Comparison of ENCODE assay signal across 1 cellular context in the genomic region with DNA sequence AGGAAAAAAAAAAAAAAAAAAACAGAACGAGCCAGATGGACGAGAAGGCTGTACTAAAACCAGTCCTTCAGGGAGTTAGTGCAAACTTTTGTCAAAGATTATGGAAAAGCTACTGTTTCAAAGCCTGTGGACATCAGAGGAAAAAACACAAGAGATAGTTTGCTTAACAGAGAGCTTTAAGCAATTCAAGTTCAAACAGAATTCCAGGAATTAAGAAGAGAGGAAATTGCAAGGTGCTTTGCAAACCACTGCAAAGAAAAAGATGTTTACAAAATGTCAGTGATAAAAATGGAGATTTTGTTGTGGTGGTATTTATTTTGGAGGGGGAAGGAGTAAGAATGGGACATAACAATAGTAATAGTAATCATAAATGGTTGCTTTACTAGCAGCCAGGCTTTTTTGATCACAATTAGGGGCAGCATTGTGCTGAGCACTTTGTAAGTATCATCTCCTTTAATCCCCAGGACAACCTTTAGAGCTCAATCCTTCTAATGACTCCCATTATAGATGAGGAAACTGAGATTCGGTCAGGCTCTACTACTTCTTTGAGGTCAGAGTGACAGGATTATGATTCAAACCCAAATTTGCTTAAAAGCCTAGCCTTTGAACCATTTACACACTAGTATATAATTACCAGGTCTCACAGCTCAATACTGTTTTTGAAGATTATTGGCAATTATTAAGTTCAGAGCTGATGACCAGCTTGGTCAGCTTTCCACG.
TF ChIP-seq lines count a peak whose summit lies in the region.

No MANE protein-coding gene starts in this region.

TF ChIP-seq in HepG2, 621 proteins besides CTCF, POLR2A, EP300 and RAD21 (continued from another document and continues in another):
- TF ChIP-seq, protein P1, sequence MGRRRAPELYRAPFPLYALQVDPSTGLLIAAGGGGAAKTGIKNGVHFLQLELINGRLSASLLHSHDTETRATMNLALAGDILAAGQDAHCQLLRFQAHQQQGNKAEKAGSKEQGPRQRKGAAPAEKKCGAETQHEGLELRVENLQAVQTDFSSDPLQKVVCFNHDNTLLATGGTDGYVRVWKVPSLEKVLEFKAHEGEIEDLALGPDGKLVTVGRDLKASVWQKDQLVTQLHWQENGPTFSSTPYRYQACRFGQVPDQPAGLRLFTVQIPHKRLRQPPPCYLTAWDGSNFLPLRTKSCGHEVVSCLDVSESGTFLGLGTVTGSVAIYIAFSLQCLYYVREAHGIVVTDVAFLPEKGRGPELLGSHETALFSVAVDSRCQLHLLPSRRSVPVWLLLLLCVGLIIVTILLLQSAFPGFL (CRISPR knock-in tag; IDR thresholded peaks at IDR 0.05) = no peak
- TF ChIP-seq MATR3 (CRISPR knock-in tag; IDR thresholded peaks at IDR 0.05) (no peak), NCOR1 (IDR thresholded peaks at IDR 0.05; ENCODE audit: borderline replicate concordance, low read length) (no peak), SKI (IDR thresholded peaks at IDR 0.05; ENCODE audit: partially characterized antibody) (no peak), ZNF776 (CRISPR knock-in tag; IDR thresholded peaks at IDR 0.05) (no peak), ZNF224 (CRISPR knock-in tag; IDR thresholded peaks at IDR 0.05) (no peak), ZNF792 (CRISPR knock-in tag; IDR thresholded peaks at IDR 0.05) (no peak), RARA (CRISPR knock-in tag; IDR thresholded peaks at IDR 0.05) (0 out of 2 replicates have a peak, but pooled peaks have one; percentile 11), GATAD1 (CRISPR knock-in tag; IDR thresholded peaks at IDR 0.05) (no peak), ISL2 (CRISPR knock-in tag; IDR thresholded peaks at IDR 0.05) (peak; percentile 79), BCL6 (CRISPR knock-in tag; IDR thresholded peaks at IDR 0.05) (peak; percentile 96), MIER2 (CRISPR knock-in tag; IDR thresholded peaks at IDR 0.05) (no peak), HNRNPK (IDR thresholded peaks at IDR 0.05; ENCODE audit: low read depth, low read length, poor library complexity, severe bottlenecking) (no peak), HNF4A (CRISPR knock-in tag; IDR thresholded peaks at IDR 0.05) (peak; percentile 15; the same call in 1 of the 2 replicates), FIP1L1 (IDR thresholded peaks at IDR 0.05; ENCODE audit: borderline replicate concordance, insufficient read depth, low read depth, low read length) (no peak), DPF2 (CRISPR knock-in tag; IDR thresholded peaks at IDR 0.05; ENCODE audit: borderline replicate concordance, low read depth) (no peak), SOX13 (IDR thresholded peaks at IDR 0.05) (no peak), SOX13 (CRISPR knock-in tag; conservative IDR thresholded peaks at IDR 0.05 in 1 of 2, IDR thresholded peaks at IDR 0.05 in 1 of 2) (peak in 1 of 2 experiments; percentile 84; a peak in 2 of 4 replicates), CEBPB (IDR thresholded peaks at IDR 0.05; ENCODE audit: borderline replicate concordance, low read depth, low read length) (no peak), NR2F6 (IDR thresholded peaks at IDR 0.05) (no peak), NR2F6 (CRISPR knock-in tag; IDR thresholded peaks at IDR 0.05) (0 out of 2 replicates have a peak, but pooled peaks have one; percentile 10), HNF4G (IDR thresholded peaks at IDR 0.05; ENCODE audit: borderline replicate concordance, low read depth, low read length) (peak; percentile 7; the same call in 1 of the 2 replicates), HNF4G (CRISPR knock-in tag; IDR thresholded peaks at IDR 0.05; ENCODE audit: borderline replicate concordance, low read depth) (no peak)
- TF ChIP-seq, protein P2, sequence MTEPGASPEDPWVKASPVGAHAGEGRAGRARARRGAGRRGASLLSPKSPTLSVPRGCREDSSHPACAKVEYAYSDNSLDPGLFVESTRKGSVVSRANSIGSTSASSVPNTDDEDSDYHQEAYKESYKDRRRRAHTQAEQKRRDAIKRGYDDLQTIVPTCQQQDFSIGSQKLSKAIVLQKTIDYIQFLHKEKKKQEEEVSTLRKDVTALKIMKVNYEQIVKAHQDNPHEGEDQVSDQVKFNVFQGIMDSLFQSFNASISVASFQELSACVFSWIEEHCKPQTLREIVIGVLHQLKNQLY (CRISPR knock-in tag; IDR thresholded peaks at IDR 0.05) = no peak
- TF ChIP-seq, protein P3, sequence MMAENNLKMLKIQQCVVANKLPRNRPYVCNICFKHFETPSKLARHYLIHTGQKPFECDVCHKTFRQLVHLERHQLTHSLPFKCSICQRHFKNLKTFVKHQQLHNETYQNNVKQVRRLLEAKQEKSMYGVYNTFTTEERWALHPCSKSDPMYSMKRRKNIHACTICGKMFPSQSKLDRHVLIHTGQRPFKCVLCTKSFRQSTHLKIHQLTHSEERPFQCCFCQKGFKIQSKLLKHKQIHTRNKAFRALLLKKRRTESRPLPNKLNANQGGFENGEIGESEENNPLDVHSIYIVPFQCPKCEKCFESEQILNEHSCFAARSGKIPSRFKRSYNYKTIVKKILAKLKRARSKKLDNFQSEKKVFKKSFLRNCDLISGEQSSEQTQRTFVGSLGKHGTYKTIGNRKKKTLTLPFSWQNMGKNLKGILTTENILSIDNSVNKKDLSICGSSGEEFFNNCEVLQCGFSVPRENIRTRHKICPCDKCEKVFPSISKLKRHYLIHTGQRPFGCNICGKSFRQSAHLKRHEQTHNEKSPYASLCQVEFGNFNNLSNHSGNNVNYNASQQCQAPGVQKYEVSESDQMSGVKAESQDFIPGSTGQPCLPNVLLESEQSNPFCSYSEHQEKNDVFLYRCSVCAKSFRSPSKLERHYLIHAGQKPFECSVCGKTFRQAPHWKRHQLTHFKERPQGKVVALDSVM (CRISPR knock-in tag; IDR thresholded peaks at IDR 0.05) = no peak
- TF ChIP-seq, protein P4, sequence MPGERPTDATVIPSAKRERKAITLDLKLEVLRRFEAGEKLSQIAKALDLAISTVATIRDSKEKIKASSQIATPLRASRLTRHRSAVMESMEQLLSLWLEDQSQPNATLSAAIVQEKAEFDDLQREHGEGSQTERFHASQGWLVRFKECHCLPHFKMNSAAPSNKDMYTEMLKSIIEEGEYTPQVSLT (CRISPR knock-in tag; IDR thresholded peaks at IDR 0.05; ENCODE audit: borderline replicate concordance, low read depth) = no peak
- TF ChIP-seq, protein P5, sequence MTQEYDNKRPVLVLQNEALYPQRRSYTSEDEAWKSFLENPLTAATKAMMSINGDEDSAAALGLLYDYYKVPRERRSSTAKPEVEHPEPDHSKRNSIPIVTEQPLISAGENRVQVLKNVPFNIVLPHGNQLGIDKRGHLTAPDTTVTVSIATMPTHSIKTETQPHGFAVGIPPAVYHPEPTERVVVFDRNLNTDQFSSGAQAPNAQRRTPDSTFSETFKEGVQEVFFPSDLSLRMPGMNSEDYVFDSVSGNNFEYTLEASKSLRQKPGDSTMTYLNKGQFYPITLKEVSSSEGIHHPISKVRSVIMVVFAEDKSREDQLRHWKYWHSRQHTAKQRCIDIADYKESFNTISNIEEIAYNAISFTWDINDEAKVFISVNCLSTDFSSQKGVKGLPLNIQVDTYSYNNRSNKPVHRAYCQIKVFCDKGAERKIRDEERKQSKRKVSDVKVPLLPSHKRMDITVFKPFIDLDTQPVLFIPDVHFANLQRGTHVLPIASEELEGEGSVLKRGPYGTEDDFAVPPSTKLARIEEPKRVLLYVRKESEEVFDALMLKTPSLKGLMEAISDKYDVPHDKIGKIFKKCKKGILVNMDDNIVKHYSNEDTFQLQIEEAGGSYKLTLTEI (CRISPR knock-in tag; conservative IDR thresholded peaks at IDR 0.05) = no peak
- TF ChIP-seq, protein P6, sequence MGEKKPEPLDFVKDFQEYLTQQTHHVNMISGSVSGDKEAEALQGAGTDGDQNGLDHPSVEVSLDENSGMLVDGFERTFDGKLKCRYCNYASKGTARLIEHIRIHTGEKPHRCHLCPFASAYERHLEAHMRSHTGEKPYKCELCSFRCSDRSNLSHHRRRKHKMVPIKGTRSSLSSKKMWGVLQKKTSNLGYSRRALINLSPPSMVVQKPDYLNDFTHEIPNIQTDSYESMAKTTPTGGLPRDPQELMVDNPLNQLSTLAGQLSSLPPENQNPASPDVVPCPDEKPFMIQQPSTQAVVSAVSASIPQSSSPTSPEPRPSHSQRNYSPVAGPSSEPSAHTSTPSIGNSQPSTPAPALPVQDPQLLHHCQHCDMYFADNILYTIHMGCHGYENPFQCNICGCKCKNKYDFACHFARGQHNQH (CRISPR knock-in tag; IDR thresholded peaks at IDR 0.05) = no peak
- TF ChIP-seq, protein P7, sequence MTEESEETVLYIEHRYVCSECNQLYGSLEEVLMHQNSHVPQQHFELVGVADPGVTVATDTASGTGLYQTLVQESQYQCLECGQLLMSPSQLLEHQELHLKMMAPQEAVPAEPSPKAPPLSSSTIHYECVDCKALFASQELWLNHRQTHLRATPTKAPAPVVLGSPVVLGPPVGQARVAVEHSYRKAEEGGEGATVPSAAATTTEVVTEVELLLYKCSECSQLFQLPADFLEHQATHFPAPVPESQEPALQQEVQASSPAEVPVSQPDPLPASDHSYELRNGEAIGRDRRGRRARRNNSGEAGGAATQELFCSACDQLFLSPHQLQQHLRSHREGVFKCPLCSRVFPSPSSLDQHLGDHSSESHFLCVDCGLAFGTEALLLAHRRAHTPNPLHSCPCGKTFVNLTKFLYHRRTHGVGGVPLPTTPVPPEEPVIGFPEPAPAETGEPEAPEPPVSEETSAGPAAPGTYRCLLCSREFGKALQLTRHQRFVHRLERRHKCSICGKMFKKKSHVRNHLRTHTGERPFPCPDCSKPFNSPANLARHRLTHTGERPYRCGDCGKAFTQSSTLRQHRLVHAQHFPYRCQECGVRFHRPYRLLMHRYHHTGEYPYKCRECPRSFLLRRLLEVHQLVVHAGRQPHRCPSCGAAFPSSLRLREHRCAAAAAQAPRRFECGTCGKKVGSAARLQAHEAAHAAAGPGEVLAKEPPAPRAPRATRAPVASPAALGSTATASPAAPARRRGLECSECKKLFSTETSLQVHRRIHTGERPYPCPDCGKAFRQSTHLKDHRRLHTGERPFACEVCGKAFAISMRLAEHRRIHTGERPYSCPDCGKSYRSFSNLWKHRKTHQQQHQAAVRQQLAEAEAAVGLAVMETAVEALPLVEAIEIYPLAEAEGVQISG (CRISPR knock-in tag; IDR thresholded peaks at IDR 0.05) = no peak
- TF ChIP-seq, protein P8, sequence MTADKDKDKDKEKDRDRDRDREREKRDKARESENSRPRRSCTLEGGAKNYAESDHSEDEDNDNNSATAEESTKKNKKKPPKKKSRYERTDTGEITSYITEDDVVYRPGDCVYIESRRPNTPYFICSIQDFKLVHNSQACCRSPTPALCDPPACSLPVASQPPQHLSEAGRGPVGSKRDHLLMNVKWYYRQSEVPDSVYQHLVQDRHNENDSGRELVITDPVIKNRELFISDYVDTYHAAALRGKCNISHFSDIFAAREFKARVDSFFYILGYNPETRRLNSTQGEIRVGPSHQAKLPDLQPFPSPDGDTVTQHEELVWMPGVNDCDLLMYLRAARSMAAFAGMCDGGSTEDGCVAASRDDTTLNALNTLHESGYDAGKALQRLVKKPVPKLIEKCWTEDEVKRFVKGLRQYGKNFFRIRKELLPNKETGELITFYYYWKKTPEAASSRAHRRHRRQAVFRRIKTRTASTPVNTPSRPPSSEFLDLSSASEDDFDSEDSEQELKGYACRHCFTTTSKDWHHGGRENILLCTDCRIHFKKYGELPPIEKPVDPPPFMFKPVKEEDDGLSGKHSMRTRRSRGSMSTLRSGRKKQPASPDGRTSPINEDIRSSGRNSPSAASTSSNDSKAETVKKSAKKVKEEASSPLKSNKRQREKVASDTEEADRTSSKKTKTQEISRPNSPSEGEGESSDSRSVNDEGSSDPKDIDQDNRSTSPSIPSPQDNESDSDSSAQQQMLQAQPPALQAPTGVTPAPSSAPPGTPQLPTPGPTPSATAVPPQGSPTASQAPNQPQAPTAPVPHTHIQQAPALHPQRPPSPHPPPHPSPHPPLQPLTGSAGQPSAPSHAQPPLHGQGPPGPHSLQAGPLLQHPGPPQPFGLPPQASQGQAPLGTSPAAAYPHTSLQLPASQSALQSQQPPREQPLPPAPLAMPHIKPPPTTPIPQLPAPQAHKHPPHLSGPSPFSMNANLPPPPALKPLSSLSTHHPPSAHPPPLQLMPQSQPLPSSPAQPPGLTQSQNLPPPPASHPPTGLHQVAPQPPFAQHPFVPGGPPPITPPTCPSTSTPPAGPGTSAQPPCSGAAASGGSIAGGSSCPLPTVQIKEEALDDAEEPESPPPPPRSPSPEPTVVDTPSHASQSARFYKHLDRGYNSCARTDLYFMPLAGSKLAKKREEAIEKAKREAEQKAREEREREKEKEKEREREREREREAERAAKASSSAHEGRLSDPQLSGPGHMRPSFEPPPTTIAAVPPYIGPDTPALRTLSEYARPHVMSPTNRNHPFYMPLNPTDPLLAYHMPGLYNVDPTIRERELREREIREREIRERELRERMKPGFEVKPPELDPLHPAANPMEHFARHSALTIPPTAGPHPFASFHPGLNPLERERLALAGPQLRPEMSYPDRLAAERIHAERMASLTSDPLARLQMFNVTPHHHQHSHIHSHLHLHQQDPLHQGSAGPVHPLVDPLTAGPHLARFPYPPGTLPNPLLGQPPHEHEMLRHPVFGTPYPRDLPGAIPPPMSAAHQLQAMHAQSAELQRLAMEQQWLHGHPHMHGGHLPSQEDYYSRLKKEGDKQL (CRISPR knock-in tag; IDR thresholded peaks at IDR 0.05; ENCODE audit: low read depth) = 0 out of 2 replicates have a peak, but pooled peaks have one; percentile 29
- TF ChIP-seq, protein P9, sequence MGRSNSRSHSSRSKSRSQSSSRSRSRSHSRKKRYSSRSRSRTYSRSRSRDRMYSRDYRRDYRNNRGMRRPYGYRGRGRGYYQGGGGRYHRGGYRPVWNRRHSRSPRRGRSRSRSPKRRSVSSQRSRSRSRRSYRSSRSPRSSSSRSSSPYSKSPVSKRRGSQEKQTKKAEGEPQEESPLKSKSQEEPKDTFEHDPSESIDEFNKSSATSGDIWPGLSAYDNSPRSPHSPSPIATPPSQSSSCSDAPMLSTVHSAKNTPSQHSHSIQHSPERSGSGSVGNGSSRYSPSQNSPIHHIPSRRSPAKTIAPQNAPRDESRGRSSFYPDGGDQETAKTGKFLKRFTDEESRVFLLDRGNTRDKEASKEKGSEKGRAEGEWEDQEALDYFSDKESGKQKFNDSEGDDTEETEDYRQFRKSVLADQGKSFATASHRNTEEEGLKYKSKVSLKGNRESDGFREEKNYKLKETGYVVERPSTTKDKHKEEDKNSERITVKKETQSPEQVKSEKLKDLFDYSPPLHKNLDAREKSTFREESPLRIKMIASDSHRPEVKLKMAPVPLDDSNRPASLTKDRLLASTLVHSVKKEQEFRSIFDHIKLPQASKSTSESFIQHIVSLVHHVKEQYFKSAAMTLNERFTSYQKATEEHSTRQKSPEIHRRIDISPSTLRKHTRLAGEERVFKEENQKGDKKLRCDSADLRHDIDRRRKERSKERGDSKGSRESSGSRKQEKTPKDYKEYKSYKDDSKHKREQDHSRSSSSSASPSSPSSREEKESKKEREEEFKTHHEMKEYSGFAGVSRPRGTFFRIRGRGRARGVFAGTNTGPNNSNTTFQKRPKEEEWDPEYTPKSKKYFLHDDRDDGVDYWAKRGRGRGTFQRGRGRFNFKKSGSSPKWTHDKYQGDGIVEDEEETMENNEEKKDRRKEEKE (IDR thresholded peaks at IDR 0.05) = no peak
